Comparison of ENCODE assay signal across 18 cellular contexts in genomic region chr7:157660971-157661610, GRCh38.
A peak's percentile ranks its signal among the peaks of the same experiment; 100 is the strongest.
DNase-seq lines count a peak whose midpoint lies in the region; ATAC-seq, FAIRE-seq and TF ChIP-seq lines count a peak whose summit lies in the region.
"Had no signal": no experiment of that assay in that cellular context is flagged by ENCODE, and none has a peak within 500 bp of the region (broad histone marks: within the 10 kb centered on the region; RNA-seq: fewer than 3 reads in every experiment).

No MANE protein-coding gene starts in this region.

- H4K20me1 ChIP-seq in Loucy (ENCODE audit: insufficient read depth, low read length, poor library complexity, severe bottlenecking) = no peaks in the 10 kb centered on the region

- no peaks in the 10 kb centered on the region for H3K9me3 ChIP-seq in right atrium auricular region
- no peaks in the 10 kb centered on the region for H3K9me3 ChIP-seq in Loucy (ENCODE audit: insufficient read depth, low read depth, low read length)
- H3K9me3 ChIP-seq in kidney (ENCODE audit: control insufficient read depth in 1 of 2, low read length in 2 of 2) = no peaks in the 10 kb centered on the region
- no peaks in the 10 kb centered on the region for H3K9me3 ChIP-seq in upper lobe of right lung
- H3K9me3 ChIP-seq: HAP-1 had no signal

- H3K27me3 ChIP-seq in right atrium auricular region (no peaks in the 10 kb centered on the region), Loucy (ENCODE audit: insufficient read depth, low read length, poor library complexity, severe bottlenecking) (no peaks in the 10 kb centered on the region), upper lobe of right lung (peaks cover 19% of the 10 kb centered on the region)

- H3K27ac ChIP-seq in right atrium auricular region (no peak overlapping the region), kidney (ENCODE audit: low read depth in 2 of 2, low read length in 2 of 2) (no peak overlapping the region), upper lobe of right lung (no peak overlapping the region)
- H3K27ac ChIP-seq: KMS-11 had no signal

- H3K4me2 ChIP-seq in Loucy (ENCODE audit: low read depth, low read length, poor library complexity, severe bottlenecking) = peak overlapping the region; percentile 62
- H3K4me2 ChIP-seq: KMS-11 had no signal

- peaks cover 56% of the 10 kb centered on the region; the same call in 1 of the 2 replicates for H3K79me2 ChIP-seq in Loucy (ENCODE audit: insufficient read depth, low read length)

- intact Hi-C loops in Right ventricle myocardium inferior (cut with DNase I) (no loop called here), kidney (cut with DNase I) (no loop called here), upper lobe of right lung (cut with DNase I) (no loop called here)

- ATAC-seq in Right ventricle myocardium inferior (no peak), upper lobe of right lung (no peak), GM21723 (IDR thresholded peaks at IDR 0.05; ENCODE audit: unreplicated experiment) (no peak)
- ATAC-seq: CD8-positive, alpha-beta T cell had no signal

- DNase-seq in Right ventricle myocardium inferior (ENCODE audit: missing footprints) (peak; percentile 41), right atrium auricular region (ENCODE audit: low spot score) (no peak), kidney (peak; percentile 41), upper lobe of right lung (peak; percentile 56), SHP77 treated with DMSO at 0.1 percent for 48 hours (lab: John Stamatoyannopoulos, UW) (no peak)
- DNase-seq in stimulated activated CD4-positive, alpha-beta T cell treated with anti-CD3 and anti-CD28 coated beads, Interleukin-4, amount 100 ng/mL, for 24 hours = no peak
- DNase-seq: CD8-positive, alpha-beta T cell; NCI-H1417 treated with DMSO at 0.1 percent for 48 hours; NCI-H187 treated with DMSO at 0.1 percent for 48 hours; NCI-H2227 treated with DMSO at 0.1 percent for 48 hours; NCI-H524; NCI-H82; OCI-M1; SIG-M5 had no signal

- H3K4me1 ChIP-seq in right atrium auricular region = peaks cover 0 to 9% of the 10 kb centered on the region in 2 donors
- peaks cover 15% of the 10 kb centered on the region for H3K4me1 ChIP-seq in Loucy (ENCODE audit: insufficient read depth, low read length, poor library complexity, severe bottlenecking)
- no peaks in the 10 kb centered on the region for H3K4me1 ChIP-seq in kidney (ENCODE audit: control insufficient read depth in 1 of 2, insufficient read depth in 1 of 2, low read depth in 1 of 2, low read length in 2 of 2)
- no peaks in the 10 kb centered on the region for H3K4me1 ChIP-seq in upper lobe of right lung
- H3K4me1 ChIP-seq: HAP-1 had no signal

- H3K9me2 ChIP-seq in Loucy (replicated peaks; ENCODE audit: low read depth, low read length) = no peaks in the 10 kb centered on the region

- H3K9ac ChIP-seq in Loucy (ENCODE audit: low read depth, low read length, poor library complexity, severe bottlenecking) (no peak overlapping the region), kidney (ENCODE audit: low read length in 2 of 2) (no peak overlapping the region)
- H3K9ac ChIP-seq: KMS-11 had no signal

- H3K4me3 ChIP-seq in right atrium auricular region (no peak overlapping the region), Loucy (ENCODE audit: low read length, poor library complexity, severe bottlenecking) (no peak overlapping the region), kidney (ENCODE audit: low read length in 2 of 2) (no peak overlapping the region), upper lobe of right lung (no peak overlapping the region)
- H3K4me3 ChIP-seq: HAP-1 had no signal

- no peak for FAIRE-seq in kidney (lab: Jason Lieb, UNC)

- no peak for TF ChIP-seq CTCF in right atrium auricular region (IDR thresholded peaks at IDR 0.05)
- TF ChIP-seq CTCF in Loucy (conservative IDR thresholded peaks at IDR 0.05; ENCODE audit: low read length) = no peak
- TF ChIP-seq CTCF in kidney (IDR thresholded peaks at IDR 0.05; ENCODE audit: borderline replicate concordance, extremely low read depth, insufficient read depth) = no peak
- no peak for TF ChIP-seq CTCF in upper lobe of right lung (IDR thresholded peaks at IDR 0.05)

- no peak overlapping the region for H2AFZ ChIP-seq in Loucy (ENCODE audit: low read length)

- no peaks in the 10 kb centered on the region; the same call in 1 of the 2 replicates for H3F3A ChIP-seq in Loucy (ENCODE audit: low read depth)

- no peaks in the 10 kb centered on the region for H3K36me3 ChIP-seq in right atrium auricular region
- H3K36me3 ChIP-seq in Loucy (ENCODE audit: insufficient read depth, low read length) = no peaks in the 10 kb centered on the region
- no peaks in the 10 kb centered on the region for H3K36me3 ChIP-seq in kidney (ENCODE audit: control insufficient read depth in 1 of 2, insufficient read depth in 2 of 2, low read length in 2 of 2)
- no peaks in the 10 kb centered on the region for H3K36me3 ChIP-seq in upper lobe of right lung
- H3K36me3 ChIP-seq: HAP-1 had no signal

Comparison
In these comparisons a context has a peak if more than half of its experiments do, and no peak if none do; other contexts are left out.
1. DNase-seq: peak in Right ventricle myocardium inferior (single experiment), kidney (single experiment) and upper lobe of right lung (single experiment); none in right atrium auricular region (single experiment), stimulated activated CD4-positive, alpha-beta T cell treated with anti-CD3 and anti-CD28 coated beads, Interleukin-4, amount 100 ng/mL, for 24 hours (single experiment) and SHP77 treated with DMSO at 0.1 percent for 48 hours (single experiment).